In genomic region chr19:38952395-38953165, GRCh38 we compare ENCODE assay signal across 8 cellular contexts. TPM values are rescaled to one million over a fixed set of nuclear protein-coding genes. Genes with fewer than 3 reads are reported as not detected.
A peak's percentile ranks its signal among the peaks of the same experiment; 100 is the strongest.
DNase-seq lines count a peak whose midpoint lies in the region; ATAC-seq and TF ChIP-seq lines count a peak whose summit lies in the region.

No MANE protein-coding gene starts in this region.

- H3K4me1 ChIP-seq in PC-9 (replicated peaks; ENCODE audit: insufficient read depth): no peaks in the 10 kb centered on the region

- peaks cover 5% of the 10 kb centered on the region for H3F3A ChIP-seq in PC-9 (ENCODE audit: insufficient read depth, low read depth)

- H3K27ac ChIP-seq in PC-9: no peak overlapping the region

- CTCF ChIA-PET in PC-9 (lab: Charles Lee): interaction anchor here (0.6 to 1.4 kb wide), 3 partner anchors 22 to 550 kb away, joined by 3 to 4 read pairs (median 3); partner anchors contain the start of genes FAM98C, MRPS12 and SARS2

- H3K36me3 ChIP-seq in PC-9 (ENCODE audit: low read depth): no peaks in the 10 kb centered on the region

- no peak overlapping the region for H3K4me3 ChIP-seq in PC-9

- intact Hi-C loops in PC-9 (cut with micrococcal nuclease; ENCODE audit: unreplicated experiment): loop anchor here (1.0 to 5.0 kb wide), 2 partner anchors 435 to 549 kb away; partner anchors contain the start of gene FAM98C

- POLR2A ChIA-PET in PC-9 (lab: Charles Lee; ENCODE audit: unreplicated experiment): no interaction called here

- no peaks in the 10 kb centered on the region for H3K79me2 ChIP-seq in PC-9 (ENCODE audit: low read depth)

- H2AFZ ChIP-seq in PC-9: no peak overlapping the region

- no peak for ATAC-seq in GM21360 (IDR thresholded peaks at IDR 0.05; ENCODE audit: unreplicated experiment)

- H3K9me3 ChIP-seq in PC-9 (ENCODE audit: insufficient read depth, low read depth): no peaks in the 10 kb centered on the region

- H4K20me1 ChIP-seq in PC-9 (ENCODE audit: insufficient read depth): no peaks in the 10 kb centered on the region

- peak; percentile 8 for DNase-seq in NCI-H1436 (lab: John Stamatoyannopoulos, UW)
- DNase-seq in NCI-H1436 treated with DMSO at 0.1 percent for 48 hours (lab: John Stamatoyannopoulos, UW): no peak
- DNase-seq in KG1 (lab: John Stamatoyannopoulos, UW): peak; percentile 5
- DNase-seq in PC-9: peak; percentile 43
- DNase-seq in glomerular visceral epithelial cell (ENCODE audit: extremely low spot score): peak; percentile 89
- DNase-seq in stimulated activated naive CD4-positive, alpha-beta T cell (lab: John Stamatoyannopoulos, UW): peak in 4 of 6 experiments; percentile 4 to 37 (median 19)
- DNase-seq in NCI-H510A (lab: John Stamatoyannopoulos, UW): no peak

- BruUV-seq in PC-9 (replicated peaks; lab: Mats Ljungman, UMichigan): no TSS peak

- peak; percentile 74 for TF ChIP-seq CTCF in PC-9 (conservative IDR thresholded peaks at IDR 0.05)

- H3K27me3 ChIP-seq in PC-9 (ENCODE audit: insufficient read depth, low read depth): no peaks in the 10 kb centered on the region

- no peaks in the 10 kb centered on the region for H3K9me2 ChIP-seq in PC-9 (ENCODE audit: insufficient read depth)

- H3K4me2 ChIP-seq in PC-9: no peak overlapping the region

RNA-seq across cellular contexts. Expression of gene MRPS12, which starts 21.8 kb away (rescaled TPM):
- 77.6 and 84.8 TPM in 2 replicates for total RNA-seq in PC-9 (2021)

RNA-seq across cellular contexts. Expression of gene SARS2, which starts 22.0 kb away (rescaled TPM):
- 33.7 and 34.9 TPM in 2 replicates for total RNA-seq in PC-9 (2021)

RNA-seq across cellular contexts. Expression of gene FBXO17, which starts 23.0 kb away (rescaled TPM):
- 8.1 and 11.1 TPM in 2 replicates for total RNA-seq in PC-9 (2021)

RNA-seq across cellular contexts. Expression of gene CCER2, which starts 40.6 kb away (rescaled TPM):
- total RNA-seq in PC-9 (2021): 1.8 and 2.1 TPM in 2 replicates

RNA-seq across cellular contexts. Expression of gene NFKBIB, which starts 52.8 kb away (rescaled TPM):
- 18.8 and 21.6 TPM in 2 replicates for total RNA-seq in PC-9 (2021)

Comparison
In these comparisons a context has a peak if more than half of its experiments do, and no peak if none do; other contexts are left out.
1. DNase-seq: peak in NCI-H1436 (single experiment), KG1 (single experiment), PC-9 (2 of 2), glomerular visceral epithelial cell (single experiment) and stimulated activated naive CD4-positive, alpha-beta T cell (4 of 6); none in NCI-H1436 treated with DMSO at 0.1 percent for 48 hours (single experiment) and NCI-H510A (single experiment).